In genomic region chr10:80718024-80718423, GRCh38 we compare ENCODE assay signal across 2 cellular contexts.
TF ChIP-seq lines count a peak whose summit lies in the region.

No MANE protein-coding gene starts in this region.

TF ChIP-seq in HepG2, 621 proteins besides CTCF, POLR2A, EP300 and RAD21:
- TF ChIP-seq BHLHE40 (IDR thresholded peaks at IDR 0.05; ENCODE audit: low read length) (0 out of 2 replicates have a peak, but pooled peaks have one; percentile 27), HNF4A (CRISPR knock-in tag; IDR thresholded peaks at IDR 0.05) (no peak)

TF ChIP-seq in K562, 482 proteins besides CTCF, POLR2A, EP300 and RAD21:
- peak; percentile 28; the same call in 1 of the 2 replicates for TF ChIP-seq MAFF (IDR thresholded peaks at IDR 0.05; ENCODE audit: low read length)
- peak; percentile 53 for TF ChIP-seq EGR1 (conservative IDR thresholded peaks at IDR 0.05)
- TF ChIP-seq MAZ (CRISPR knock-in tag; conservative IDR thresholded peaks at IDR 0.05 in 1 of 2, IDR thresholded peaks at IDR 0.05 in 1 of 2) = peak in 1 of 2 experiments; percentile 43; a peak in 2 of 4 replicates
- TF ChIP-seq RBM22 (IDR thresholded peaks at IDR 0.05; ENCODE audit: low read depth, low read length, poor library complexity, severe bottlenecking) = no peak
- peak; percentile 77 for TF ChIP-seq NFE2 (IDR thresholded peaks at IDR 0.05; ENCODE audit: low read depth)
- TF ChIP-seq, protein P1, sequence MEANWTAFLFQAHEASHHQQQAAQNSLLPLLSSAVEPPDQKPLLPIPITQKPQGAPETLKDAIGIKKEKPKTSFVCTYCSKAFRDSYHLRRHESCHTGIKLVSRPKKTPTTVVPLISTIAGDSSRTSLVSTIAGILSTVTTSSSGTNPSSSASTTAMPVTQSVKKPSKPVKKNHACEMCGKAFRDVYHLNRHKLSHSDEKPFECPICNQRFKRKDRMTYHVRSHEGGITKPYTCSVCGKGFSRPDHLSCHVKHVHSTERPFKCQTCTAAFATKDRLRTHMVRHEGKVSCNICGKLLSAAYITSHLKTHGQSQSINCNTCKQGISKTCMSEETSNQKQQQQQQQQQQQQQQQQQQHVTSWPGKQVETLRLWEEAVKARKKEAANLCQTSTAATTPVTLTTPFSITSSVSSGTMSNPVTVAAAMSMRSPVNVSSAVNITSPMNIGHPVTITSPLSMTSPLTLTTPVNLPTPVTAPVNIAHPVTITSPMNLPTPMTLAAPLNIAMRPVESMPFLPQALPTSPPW (CRISPR knock-in tag; IDR thresholded peaks at IDR 0.05) = peak; percentile 55; the same call in 1 of the 2 replicates
- no peak for TF ChIP-seq ASH1L (IDR thresholded peaks at IDR 0.05; ENCODE audit: borderline replicate concordance, low read depth, partially characterized antibody)
- TF ChIP-seq CXXC5 (CRISPR knock-in tag; IDR thresholded peaks at IDR 0.05) = no peak
- 0 out of 2 replicates have a peak, but pooled peaks have one; percentile 35 for TF ChIP-seq ZBTB17 (CRISPR knock-in tag; IDR thresholded peaks at IDR 0.05)
